ENCODE assay signal across 18 cellular contexts in genomic region chr1:205235921-205236320, GRCh38. TPM values are rescaled to one million over a fixed set of nuclear protein-coding genes. Genes with fewer than 3 reads are reported as not detected.
DNase-seq lines count a peak whose midpoint lies in the region; ATAC-seq and TF ChIP-seq lines count a peak whose summit lies in the region.
"Had no signal": no experiment of that assay in that cellular context is flagged by ENCODE, and none has a peak within 500 bp of the region (broad histone marks: within the 10 kb centered on the region; RNA-seq: fewer than 3 reads in every experiment).

No MANE protein-coding gene starts in this region.

- intact Hi-C loops in activated naive CD4-positive, alpha-beta T cell treated with anti-CD3 and anti-CD28 coated beads for 36 hours (cut with micrococcal nuclease), result loop anchor here (10.0 kb wide), 1 partner anchor 821 kb away; the partner anchor contains the start of gene PPP1R15B
- intact Hi-C loops in dendritic cell treated with granulocyte-macrophage colony-stimulating factor and Interleukin-4, amounts not matched to agents 40 ng/mL and 50 ng/mL, for 4 days (cut with micrococcal nuclease), result no loop called here
- intact Hi-C loops in CD4-positive, alpha-beta T cell (cut with DNase I, micrococcal nuclease), result no loop called here
- intact Hi-C loops in ascending aorta (cut with DNase I), result no loop called here

- peak overlapping the region; percentile 98 for H3K27ac Mint-ChIP-seq in activated naive CD4-positive, alpha-beta T cell treated with anti-CD3 and anti-CD28 coated beads for 36 hours
- H3K27ac Mint-ChIP-seq in activated T-helper 17 cell treated with anti-CD3 and anti-CD28 coated beads, Interleukin-2, amount 50 U/mL, for 72 hours, result peak overlapping the region; percentile 85
- peak overlapping the region; percentile 96 for H3K27ac Mint-ChIP-seq in dendritic cell treated with granulocyte-macrophage colony-stimulating factor and Interleukin-4, amounts not matched to agents 40 ng/mL and 50 ng/mL, for 4 days
- no peak overlapping the region for H3K27ac Mint-ChIP-seq in CD4-positive, alpha-beta T cell

- no peak for TF ChIP-seq POLR2A in upper lobe of left lung (IDR thresholded peaks at IDR 0.05)

- no peak for TF ChIP-seq EP300 in upper lobe of left lung (IDR thresholded peaks at IDR 0.05)

- POLR2A ChIA-PET in CD4-positive, alpha-beta T cell (lab: Charles Lee), result no interaction called here

- CTCF ChIA-PET in activated naive CD4-positive, alpha-beta T cell treated with anti-CD3 and anti-CD28 coated beads for 36 hours (lab: Charles Lee), result interaction anchor here (0.6 to 1.9 kb wide), 3 partner anchors 19 to 38 kb away, joined by 3 to 6 read pairs (median 4); no protein-coding TSS in a partner anchor
- CTCF ChIA-PET in CD4-positive, alpha-beta T cell (lab: Charles Lee), result interaction anchor here (0.9 kb wide), 1 partner anchor 38 kb away, joined by 3 read pairs; no protein-coding TSS in a partner anchor

- H3K27me3 Mint-ChIP-seq in activated naive CD4-positive, alpha-beta T cell treated with anti-CD3 and anti-CD28 coated beads for 36 hours (ENCODE audit: low read depth), result no peaks in the 10 kb centered on the region
- peaks cover 16% of the 10 kb centered on the region for H3K27me3 Mint-ChIP-seq in activated T-helper 17 cell treated with anti-CD3 and anti-CD28 coated beads, Interleukin-2, amount 50 U/mL, for 72 hours
- H3K27me3 Mint-ChIP-seq in dendritic cell treated with granulocyte-macrophage colony-stimulating factor and Interleukin-4, amounts not matched to agents 40 ng/mL and 50 ng/mL, for 4 days, result no peaks in the 10 kb centered on the region
- peaks cover 12% of the 10 kb centered on the region for H3K27me3 Mint-ChIP-seq in CD4-positive, alpha-beta T cell

- H3K4me3 Mint-ChIP-seq in activated naive CD4-positive, alpha-beta T cell treated with anti-CD3 and anti-CD28 coated beads for 36 hours, result no peak overlapping the region
- H3K4me3 Mint-ChIP-seq in activated T-helper 17 cell treated with anti-CD3 and anti-CD28 coated beads, Interleukin-2, amount 50 U/mL, for 72 hours, result no peak overlapping the region
- no peak overlapping the region for H3K4me3 Mint-ChIP-seq in dendritic cell treated with granulocyte-macrophage colony-stimulating factor and Interleukin-4, amounts not matched to agents 40 ng/mL and 50 ng/mL, for 4 days
- H3K4me3 Mint-ChIP-seq in CD4-positive, alpha-beta T cell, result no peak overlapping the region

- H3K4me1 Mint-ChIP-seq in activated naive CD4-positive, alpha-beta T cell treated with anti-CD3 and anti-CD28 coated beads for 36 hours (ENCODE audit: low read depth), result peaks cover 84% of the 10 kb centered on the region
- peaks cover 29% of the 10 kb centered on the region for H3K4me1 Mint-ChIP-seq in activated T-helper 17 cell treated with anti-CD3 and anti-CD28 coated beads, Interleukin-2, amount 50 U/mL, for 72 hours
- H3K4me1 Mint-ChIP-seq in dendritic cell treated with granulocyte-macrophage colony-stimulating factor and Interleukin-4, amounts not matched to agents 40 ng/mL and 50 ng/mL, for 4 days (ENCODE audit: low read depth), result peaks cover 87% of the 10 kb centered on the region
- peaks cover 4% of the 10 kb centered on the region for H3K4me1 Mint-ChIP-seq in CD4-positive, alpha-beta T cell (ENCODE audit: low read depth)

- TF ChIP-seq CTCF in CD4-positive, alpha-beta T cell (IDR thresholded peaks at IDR 0.05), result no peak
- no peak for TF ChIP-seq CTCF in ascending aorta (IDR thresholded peaks at IDR 0.05)
- TF ChIP-seq CTCF in upper lobe of left lung (IDR thresholded peaks at IDR 0.05), result no peak

- WGBS in upper lobe of left lung, 2 donors, result 65 to 79% methylated on average over 7 of the region's 7 CpGs

- peaks cover 65% of the 10 kb centered on the region for H3K36me3 Mint-ChIP-seq in activated naive CD4-positive, alpha-beta T cell treated with anti-CD3 and anti-CD28 coated beads for 36 hours (ENCODE audit: low read depth)
- no peaks in the 10 kb centered on the region for H3K36me3 Mint-ChIP-seq in activated T-helper 17 cell treated with anti-CD3 and anti-CD28 coated beads, Interleukin-2, amount 50 U/mL, for 72 hours (ENCODE audit: low read depth)
- H3K36me3 Mint-ChIP-seq in dendritic cell treated with granulocyte-macrophage colony-stimulating factor and Interleukin-4, amounts not matched to agents 40 ng/mL and 50 ng/mL, for 4 days (ENCODE audit: low read depth), result peaks cover 53% of the 10 kb centered on the region
- no peaks in the 10 kb centered on the region for H3K36me3 Mint-ChIP-seq in CD4-positive, alpha-beta T cell (ENCODE audit: low read depth)

- H3K4me3 ChIP-seq in skeletal muscle tissue (ENCODE audit: low read length in 3 of 3), result peak overlapping the region in 2 of 3 donors; percentile 2 to 14
- H3K4me3 ChIP-seq in ascending aorta, result no peak overlapping the region
- no peak overlapping the region for H3K4me3 ChIP-seq in upper lobe of left lung
- H3K4me3 ChIP-seq: MG63 had no signal

- H3K9me3 Mint-ChIP-seq in activated naive CD4-positive, alpha-beta T cell treated with anti-CD3 and anti-CD28 coated beads for 36 hours, result no peaks in the 10 kb centered on the region
- no peaks in the 10 kb centered on the region for H3K9me3 Mint-ChIP-seq in activated T-helper 17 cell treated with anti-CD3 and anti-CD28 coated beads, Interleukin-2, amount 50 U/mL, for 72 hours
- no peaks in the 10 kb centered on the region for H3K9me3 Mint-ChIP-seq in dendritic cell treated with granulocyte-macrophage colony-stimulating factor and Interleukin-4, amounts not matched to agents 40 ng/mL and 50 ng/mL, for 4 days
- no peaks in the 10 kb centered on the region for H3K9me3 Mint-ChIP-seq in CD4-positive, alpha-beta T cell

- H3K9ac ChIP-seq in skeletal muscle tissue (ENCODE audit: low read depth in 1 of 3, low read length in 3 of 3), result peak overlapping the region in 1 of 3 donors; percentile 45

- H3K4me1 ChIP-seq in skeletal muscle tissue (ENCODE audit: control insufficient read depth in 3 of 3, insufficient read depth in 3 of 3, low read length in 3 of 3) (peaks cover 74 to 80% (median 76%) of the 10 kb centered on the region in 3 donors), ascending aorta (peaks cover 0 to 11% of the 10 kb centered on the region in 2 donors), upper lobe of left lung (peaks cover 10 to 37% (median 26%) of the 10 kb centered on the region in 4 donors)
- H3K4me1 ChIP-seq: BE2C had no signal

- H3K27me3 ChIP-seq in skeletal muscle tissue (ENCODE audit: control insufficient read depth in 3 of 3, insufficient read depth in 3 of 3, low read length in 3 of 3), result no peaks in the 10 kb centered on the region
- no peaks in the 10 kb centered on the region for H3K27me3 ChIP-seq in CD4-positive, alpha-beta T cell (ENCODE audit: control insufficient read depth, insufficient read depth, low read length)
- no peaks in the 10 kb centered on the region for H3K27me3 ChIP-seq in ascending aorta
- H3K27me3 ChIP-seq in upper lobe of left lung, result no peaks in the 10 kb centered on the region
- H3K27me3 ChIP-seq: BE2C, MG63 had no signal

- H3K27ac ChIP-seq in skeletal muscle tissue (ENCODE audit: low read depth, low read length), result peak overlapping the region; percentile 79
- H3K27ac ChIP-seq in CD4-positive, alpha-beta T cell (ENCODE audit: low read depth, low read length), result no peak overlapping the region
- no peak overlapping the region for H3K27ac ChIP-seq in ascending aorta
- peak overlapping the region in 2 of 4 donors; percentile 19 to 21 for H3K27ac ChIP-seq in upper lobe of left lung

- peaks cover 0 to 3% (median 0%) of the 10 kb centered on the region in 3 donors for H3K36me3 ChIP-seq in skeletal muscle tissue (ENCODE audit: control insufficient read depth in 3 of 3, insufficient read depth in 3 of 3, low read length in 3 of 3)
- H3K36me3 ChIP-seq in ascending aorta, result no peaks in the 10 kb centered on the region
- no peaks in the 10 kb centered on the region for H3K36me3 ChIP-seq in upper lobe of left lung
- H3K36me3 ChIP-seq: BE2C, MG63 had no signal

- no peak for ATAC-seq in activated T-helper 17 cell treated with anti-CD3 and anti-CD28 coated beads, Interleukin-2, amount 50 U/mL, for 72 hours (replicated peaks)
- no peak for ATAC-seq in CD4-positive, alpha-beta T cell (ENCODE audit: poor library complexity)
- no peak for ATAC-seq in upper lobe of left lung (ENCODE audit: low FRiP score in 2 of 2)
- ATAC-seq: Panc1 had no signal

- DNase-seq in activated naive CD4-positive, alpha-beta T cell treated with anti-CD3 and anti-CD28 coated beads for 36 hours, result no peak
- DNase-seq in activated naive CD4-positive, alpha-beta T cell treated with Interleukin-2 at 50 U/mL for 16 hours, result no peak
- no peak for DNase-seq in CD4-positive, alpha-beta T cell
- DNase-seq in ascending aorta (ENCODE audit: low spot score in 2 of 2), result no peak
- no peak for DNase-seq in upper lobe of left lung
- DNase-seq: BE2C, COR-L47, DMS79, NCI-H1694 treated with DMSO at 0.1 percent for 48 hours, NCI-H2081 treated with DMSO at 0.1 percent for 48 hours, NCI-H2171 treated with DMSO at 0.1 percent for 48 hours, NCI-H524 treated with DMSO at 0.1 percent for 48 hours, NCI-H82 had no signal

- no peaks in the 10 kb centered on the region for H3K9me3 ChIP-seq in skeletal muscle tissue (ENCODE audit: control insufficient read depth in 3 of 3, low read length in 3 of 3)
- H3K9me3 ChIP-seq in CD4-positive, alpha-beta T cell (ENCODE audit: control insufficient read depth, low read length), result no peaks in the 10 kb centered on the region
- no peaks in the 10 kb centered on the region for H3K9me3 ChIP-seq in ascending aorta
- H3K9me3 ChIP-seq in upper lobe of left lung, result no peaks in the 10 kb centered on the region
- H3K9me3 ChIP-seq: BE2C, MG63 had no signal

RNA-seq across cellular contexts. Expression of gene TMCC2, which starts 8.2 kb away (rescaled TPM):
- total RNA-seq in activated naive CD4-positive, alpha-beta T cell treated with anti-CD3 and anti-CD28 coated beads for 36 hours, result 10 to 100 TPM; 42.5 to 44.8 TPM
- total RNA-seq in activated T-helper 17 cell treated with anti-CD3 and anti-CD28 coated beads, Interleukin-2, amount 50 U/mL, for 72 hours, result 1 to 10 TPM; 2.6 to 3.5 TPM
- 15.1 TPM for total RNA-seq in skeletal muscle tissue
- total RNA-seq in CD4-positive, alpha-beta T cell, result 1 to 10 TPM in 1 of 2 experiments, under 1 TPM in 1; 0.74 to 1.1 TPM
- total RNA-seq in ascending aorta, result 5.2 TPM
- 1 to 10 TPM; 1.3 to 7.2 (median 3.8) TPM for total RNA-seq in upper lobe of left lung

RNA-seq across cellular contexts. Expression of gene DSTYK, which starts 24.4 kb away (rescaled TPM):
- 10 to 100 TPM; 10.9 to 11.5 TPM for total RNA-seq in activated naive CD4-positive, alpha-beta T cell treated with anti-CD3 and anti-CD28 coated beads for 36 hours
- 1 to 10 TPM; 9.8 to 10.0 TPM for total RNA-seq in activated T-helper 17 cell treated with anti-CD3 and anti-CD28 coated beads, Interleukin-2, amount 50 U/mL, for 72 hours
- total RNA-seq in skeletal muscle tissue (10.4 TPM), ascending aorta (8.1 TPM), upper lobe of left lung (10 to 100 TPM in 3 of 6 donors, 1 to 10 TPM in 3; 8.4 to 15.7 (median 10.6) TPM)
- 10 to 100 TPM; 13.9 to 15.3 TPM for total RNA-seq in CD4-positive, alpha-beta T cell

Comparison
In these comparisons a context has a peak if more than half of its experiments do, and no peak if none do; other contexts are left out.
1. H3K4me3 ChIP-seq: peak in skeletal muscle tissue (2 of 3); none in ascending aorta (0 of 2) and upper lobe of left lung (0 of 4).